Comparison of ENCODE assay signal across 22 cellular contexts in the genomic region with DNA sequence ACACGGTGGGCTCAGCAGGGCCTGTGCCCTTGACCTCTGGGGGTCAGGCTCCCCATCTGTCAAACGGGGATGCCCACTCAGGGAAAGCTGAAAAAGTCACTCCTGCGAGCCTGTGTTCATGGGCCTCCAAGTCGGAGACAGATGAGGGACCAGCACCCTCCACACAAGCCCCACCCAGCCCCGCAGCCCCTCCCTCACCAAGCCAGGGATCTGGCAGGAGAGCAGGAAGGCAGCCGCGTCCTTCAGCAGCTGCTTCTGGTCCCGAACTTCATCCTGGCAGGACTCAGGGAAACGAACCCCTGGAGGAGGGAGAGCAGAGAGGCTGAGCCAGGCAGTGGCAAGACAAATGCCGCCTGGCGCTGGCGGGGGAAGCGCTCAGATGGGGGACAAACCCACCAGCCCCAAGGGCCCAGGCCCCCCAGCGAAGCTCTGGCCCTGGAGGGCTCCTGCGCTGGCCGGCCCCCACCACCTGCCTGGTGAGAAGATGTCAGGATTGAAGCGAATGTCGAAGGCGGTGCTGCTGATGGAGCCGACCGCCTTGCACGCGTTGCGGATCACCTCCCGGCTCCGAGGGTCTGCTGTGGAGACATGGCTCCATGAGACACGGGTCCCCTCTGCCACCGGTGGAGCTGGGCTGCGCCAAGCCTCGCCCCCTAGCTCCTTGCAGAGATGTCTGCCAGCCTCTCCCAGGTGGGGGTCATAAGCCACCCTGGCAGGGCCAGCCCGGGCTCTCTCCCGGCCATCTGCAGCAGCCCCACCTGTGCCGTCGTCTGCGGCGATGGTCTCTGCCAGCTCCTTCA. TPM values are rescaled to one million over a fixed set of nuclear protein-coding genes. Genes with fewer than 3 reads are reported as not detected.
DNase-seq lines count a peak whose midpoint lies in the region; ATAC-seq and TF ChIP-seq lines count a peak whose summit lies in the region.
"Had no signal": no experiment of that assay in that cellular context is flagged by ENCODE, and none has a peak within 500 bp of the region (broad histone marks: within the 10 kb centered on the region; RNA-seq: fewer than 3 reads in every experiment).

No MANE protein-coding gene starts in this region.

- H3K9me3 Mint-ChIP-seq in activated naive CD8-positive, alpha-beta T cell treated with anti-CD3 and anti-CD28 coated beads, Interleukin-2, amount 10 ng/mL, durations not matched to agents 7 days and 5 days = no peaks in the 10 kb centered on the region
- no peaks in the 10 kb centered on the region for H3K9me3 Mint-ChIP-seq in activated naive CD8-positive, alpha-beta T cell treated with anti-CD3 and anti-CD28 coated beads for 36 hours
- H3K9me3 Mint-ChIP-seq in activated naive CD8-positive, alpha-beta T cell treated with anti-CD3 and anti-CD28 coated beads, Interleukin-2, amount 50 U/mL, for 24 hours = no peaks in the 10 kb centered on the region
- H3K9me3 Mint-ChIP-seq: dendritic cell treated with granulocyte-macrophage colony-stimulating factor and Interleukin-4, amounts not matched to agents 40 ng/mL and 50 ng/mL, for 4 days; stimulated activated effector memory CD8-positive, alpha-beta T cell treated with anti-CD3 and anti-CD28 coated beads, Interleukin-12 subunit alpha, Interleukin-12 subunit beta, amount 100 ng/mL, for 72 hours had no signal

- H3K4me1 ChIP-seq in right lobe of liver (no peaks in the 10 kb centered on the region), upper lobe of right lung (no peaks in the 10 kb centered on the region)
- H3K4me1 ChIP-seq: esophagus muscularis mucosa, vagina had no signal

- H3K4me1 Mint-ChIP-seq in activated naive CD8-positive, alpha-beta T cell treated with anti-CD3 and anti-CD28 coated beads, Interleukin-2, amount 10 ng/mL, durations not matched to agents 7 days and 5 days = no peaks in the 10 kb centered on the region
- H3K4me1 Mint-ChIP-seq in activated naive CD8-positive, alpha-beta T cell treated with anti-CD3 and anti-CD28 coated beads for 36 hours = no peaks in the 10 kb centered on the region
- no peaks in the 10 kb centered on the region for H3K4me1 Mint-ChIP-seq in activated naive CD8-positive, alpha-beta T cell treated with anti-CD3 and anti-CD28 coated beads, Interleukin-2, amount 50 U/mL, for 24 hours
- H3K4me1 Mint-ChIP-seq: stimulated activated effector memory CD8-positive, alpha-beta T cell treated with anti-CD3 and anti-CD28 coated beads, Interleukin-12 subunit alpha, Interleukin-12 subunit beta, amount 100 ng/mL, for 72 hours had no signal

- no peak for TF ChIP-seq POLR2A in right lobe of liver (IDR thresholded peaks at IDR 0.05)

- H3K27ac ChIP-seq in right lobe of liver (no peak overlapping the region), upper lobe of right lung (no peak overlapping the region)
- H3K27ac ChIP-seq: esophagus muscularis mucosa, HL-60, neutrophil, skin epidermis, vagina had no signal

- ATAC-seq in activated naive CD8-positive, alpha-beta T cell treated with anti-CD3 and anti-CD28 coated beads, Interleukin-2, amount 10 ng/mL, durations not matched to agents 7 days and 5 days (ENCODE audit: low read depth) = no peak
- no peak for ATAC-seq in activated naive CD8-positive, alpha-beta T cell treated with anti-CD3 and anti-CD28 coated beads, Interleukin-2, amount 50 U/mL, for 24 hours
- ATAC-seq in right lobe of liver (no peak), upper lobe of right lung (no peak)
- ATAC-seq: Right ventricle myocardium inferior; stimulated activated effector memory CD8-positive, alpha-beta T cell treated with anti-CD3 and anti-CD28 coated beads, Interleukin-12 subunit alpha, Interleukin-12 subunit beta, amount 100 ng/mL, for 72 hours had no signal

- no peaks in the 10 kb centered on the region for H3K27me3 ChIP-seq in right lobe of liver
- H3K27me3 ChIP-seq in upper lobe of right lung = no peaks in the 10 kb centered on the region
- H3K27me3 ChIP-seq: esophagus muscularis mucosa, neutrophil, vagina had no signal

- H3K9me3 ChIP-seq in right lobe of liver = no peaks in the 10 kb centered on the region
- no peaks in the 10 kb centered on the region for H3K9me3 ChIP-seq in upper lobe of right lung
- H3K9me3 ChIP-seq: esophagus muscularis mucosa, neutrophil, vagina had no signal

- H3K36me3 Mint-ChIP-seq in activated naive CD8-positive, alpha-beta T cell treated with anti-CD3 and anti-CD28 coated beads, Interleukin-2, amount 10 ng/mL, durations not matched to agents 7 days and 5 days = no peaks in the 10 kb centered on the region
- peaks cover 7% of the 10 kb centered on the region for H3K36me3 Mint-ChIP-seq in activated naive CD8-positive, alpha-beta T cell treated with anti-CD3 and anti-CD28 coated beads for 36 hours
- peaks cover 15% of the 10 kb centered on the region for H3K36me3 Mint-ChIP-seq in activated naive CD8-positive, alpha-beta T cell treated with anti-CD3 and anti-CD28 coated beads, Interleukin-2, amount 50 U/mL, for 24 hours (ENCODE audit: low read depth)

- POLR2A ChIA-PET in activated naive CD8-positive, alpha-beta T cell treated with anti-CD3 and anti-CD28 coated beads, Interleukin-2, amount 10 ng/mL, durations not matched to agents 7 days and 5 days (lab: Charles Lee) = interaction anchor here (0.5 kb wide), 1 partner anchor 1516 kb away, joined by 3 read pairs; no protein-coding TSS in a partner anchor

- no peaks in the 10 kb centered on the region for H3K27me3 Mint-ChIP-seq in activated naive CD8-positive, alpha-beta T cell treated with anti-CD3 and anti-CD28 coated beads, Interleukin-2, amount 10 ng/mL, durations not matched to agents 7 days and 5 days
- H3K27me3 Mint-ChIP-seq in activated naive CD8-positive, alpha-beta T cell treated with anti-CD3 and anti-CD28 coated beads for 36 hours = no peaks in the 10 kb centered on the region
- no peaks in the 10 kb centered on the region for H3K27me3 Mint-ChIP-seq in activated naive CD8-positive, alpha-beta T cell treated with anti-CD3 and anti-CD28 coated beads, Interleukin-2, amount 50 U/mL, for 24 hours
- H3K27me3 Mint-ChIP-seq: dendritic cell treated with granulocyte-macrophage colony-stimulating factor and Interleukin-4, amounts not matched to agents 40 ng/mL and 50 ng/mL, for 4 days had no signal

- intact Hi-C loops in right lobe of liver (cut with DNase I) = no loop called here
- intact Hi-C loops in upper lobe of right lung (cut with DNase I) = no loop called here

- no peak overlapping the region for H3K27ac Mint-ChIP-seq in activated naive CD8-positive, alpha-beta T cell treated with anti-CD3 and anti-CD28 coated beads, Interleukin-2, amount 10 ng/mL, durations not matched to agents 7 days and 5 days
- no peak overlapping the region for H3K27ac Mint-ChIP-seq in activated naive CD8-positive, alpha-beta T cell treated with anti-CD3 and anti-CD28 coated beads for 36 hours
- no peak overlapping the region for H3K27ac Mint-ChIP-seq in activated naive CD8-positive, alpha-beta T cell treated with anti-CD3 and anti-CD28 coated beads, Interleukin-2, amount 50 U/mL, for 24 hours
- H3K27ac Mint-ChIP-seq: dendritic cell treated with granulocyte-macrophage colony-stimulating factor and Interleukin-4, amounts not matched to agents 40 ng/mL and 50 ng/mL, for 4 days; stimulated activated effector memory CD8-positive, alpha-beta T cell treated with anti-CD3 and anti-CD28 coated beads, Interleukin-12 subunit alpha, Interleukin-12 subunit beta, amount 100 ng/mL, for 72 hours had no signal

- H3K36me3 ChIP-seq in right lobe of liver (peaks cover 0 to 96% (median 54%) of the 10 kb centered on the region in 4 donors), upper lobe of right lung (peaks cover 83% of the 10 kb centered on the region)

- no peak overlapping the region for H3K4me3 Mint-ChIP-seq in activated naive CD8-positive, alpha-beta T cell treated with anti-CD3 and anti-CD28 coated beads, Interleukin-2, amount 10 ng/mL, durations not matched to agents 7 days and 5 days
- no peak overlapping the region for H3K4me3 Mint-ChIP-seq in activated naive CD8-positive, alpha-beta T cell treated with anti-CD3 and anti-CD28 coated beads for 36 hours
- H3K4me3 Mint-ChIP-seq in activated naive CD8-positive, alpha-beta T cell treated with anti-CD3 and anti-CD28 coated beads, Interleukin-2, amount 50 U/mL, for 24 hours = no peak overlapping the region
- H3K4me3 Mint-ChIP-seq: dendritic cell treated with granulocyte-macrophage colony-stimulating factor and Interleukin-4, amounts not matched to agents 40 ng/mL and 50 ng/mL, for 4 days; stimulated activated effector memory CD8-positive, alpha-beta T cell treated with anti-CD3 and anti-CD28 coated beads, Interleukin-12 subunit alpha, Interleukin-12 subunit beta, amount 100 ng/mL, for 72 hours had no signal

- 100% methylated on average over 1 of the region's 36 CpGs for WGBS in right lobe of liver (ENCODE audit: insufficient coverage, low coverage, low lambda C conversion rate, missing lambda C conversion rate)

- TF ChIP-seq CTCF in right lobe of liver (IDR thresholded peaks at IDR 0.05) (no peak), upper lobe of right lung (IDR thresholded peaks at IDR 0.05) (no peak)

- DNase-seq in activated naive CD8-positive, alpha-beta T cell treated with anti-CD3 and anti-CD28 coated beads, Interleukin-2, amount 10 ng/mL, durations not matched to agents 7 days and 5 days = peak; percentile 28
- DNase-seq in activated naive CD8-positive, alpha-beta T cell treated with anti-CD3 and anti-CD28 coated beads for 36 hours = no peak
- peak; percentile 1 for DNase-seq in activated naive CD8-positive, alpha-beta T cell treated with anti-CD3 and anti-CD28 coated beads, Interleukin-2, amount 50 U/mL, for 24 hours
- DNase-seq in right lobe of liver = peak in 2 of 3 donors; percentile 47 to 58
- peak; percentile 63 for DNase-seq in upper lobe of right lung
- no peak for DNase-seq in DMS53 treated with DMSO at 0.1 percent for 48 hours (lab: John Stamatoyannopoulos, UW; ENCODE audit: unreplicated experiment)
- no peak for DNase-seq in COR-L47 (lab: John Stamatoyannopoulos, UW)
- no peak for DNase-seq in AML-193 (lab: John Stamatoyannopoulos, UW)
- DNase-seq: activated CD4-positive, CD25-positive, alpha-beta regulatory T cell treated with anti-CD3 and anti-CD28 coated beads, Interleukin-2, amount 50 U/mL, for 72 hours; GF-D8; NCI-H1417 treated with DMSO at 0.1 percent for 48 hours; NCI-H345; NK-92 treated with Interleukin-12 subunit alpha and Interleukin-12 subunit beta, amount 100 ng/mL, for 24 hours; T-helper 2 cell had no signal

- H3K4me3 ChIP-seq in right lobe of liver = no peak overlapping the region
- H3K4me3 ChIP-seq in upper lobe of right lung = no peak overlapping the region
- H3K4me3 ChIP-seq: esophagus muscularis mucosa, skin epidermis, vagina had no signal

RNA-seq across cellular contexts. Expression of a gene that starts 15.4 kb away (rescaled TPM):
- total RNA-seq in activated naive CD8-positive, alpha-beta T cell treated with anti-CD3 and anti-CD28 coated beads, Interleukin-2, amount 10 ng/mL, durations not matched to agents 7 days and 5 days = 10 to 100 TPM; 46.2 to 48.7 TPM
- 100 to 1,000 TPM; 162 to 171 TPM for total RNA-seq in activated naive CD8-positive, alpha-beta T cell treated with anti-CD3 and anti-CD28 coated beads for 36 hours
- total RNA-seq in right lobe of liver = 100 to 1,000 TPM in 5 of 6 experiments, 10 to 100 TPM in 1; 88.9 to 224 (median 166) TPM
- total RNA-seq in upper lobe of right lung = 63.5 TPM

RNA-seq across cellular contexts. Expression of a gene that starts 53.3 kb away (rescaled TPM):
- under 1 TPM; 0.08 to 0.09 TPM for total RNA-seq in activated naive CD8-positive, alpha-beta T cell treated with anti-CD3 and anti-CD28 coated beads, Interleukin-2, amount 10 ng/mL, durations not matched to agents 7 days and 5 days
- not detected for total RNA-seq in activated naive CD8-positive, alpha-beta T cell treated with anti-CD3 and anti-CD28 coated beads for 36 hours
- total RNA-seq in right lobe of liver (not detected), upper lobe of right lung (0.20 TPM)

Comparison
In these comparisons a context has a peak if more than half of its experiments do, and no peak if none do; other contexts are left out.
1. DNase-seq: peak in activated naive CD8-positive, alpha-beta T cell treated with anti-CD3 and anti-CD28 coated beads, Interleukin-2, amount 10 ng/mL, durations not matched to agents 7 days and 5 days (single experiment), activated naive CD8-positive, alpha-beta T cell treated with anti-CD3 and anti-CD28 coated beads, Interleukin-2, amount 50 U/mL, for 24 hours (single experiment), right lobe of liver (2 of 3) and upper lobe of right lung (single experiment); none in activated naive CD8-positive, alpha-beta T cell treated with anti-CD3 and anti-CD28 coated beads for 36 hours (single experiment), DMS53 treated with DMSO at 0.1 percent for 48 hours (single experiment), COR-L47 (single experiment) and AML-193 (0 of 2).